10 cellular contexts compared by ENCODE assay signal in genomic region chr2:102033750-102034682, GRCh38. TPM values are rescaled to one million over a fixed set of nuclear protein-coding genes. Genes with fewer than 3 reads are reported as not detected.
DNase-seq lines count a peak whose midpoint lies in the region; ATAC-seq and TF ChIP-seq lines count a peak whose summit lies in the region.
"Had no signal": no experiment of that assay in that cellular context is flagged by ENCODE, and none has a peak within 500 bp of the region (broad histone marks: within the 10 kb centered on the region; RNA-seq: fewer than 3 reads in every experiment).

No MANE protein-coding gene starts in this region.

- no peaks in the 10 kb centered on the region for H3K36me3 Mint-ChIP-seq in T-helper 1 cell treated with Interleukin-12 subunit alpha and Interleukin-12 subunit beta and Interleukin-4 antibody, amounts not matched to agents 30 μg/mL and 1 μg/mL, for 36 hours (ENCODE audit: low read depth)
- peaks cover 8% of the 10 kb centered on the region for H3K36me3 Mint-ChIP-seq in activated T-helper 17 cell treated with anti-CD3 and anti-CD28 coated beads, Interleukin-2, amount 50 U/mL, for 72 hours (ENCODE audit: low read depth)
- H3K36me3 Mint-ChIP-seq: IgD-negative memory B cell had no signal

- no peak for ATAC-seq in activated T-helper 17 cell treated with anti-CD3 and anti-CD28 coated beads, Interleukin-2, amount 50 U/mL, for 72 hours (replicated peaks)
- ATAC-seq in GM21381 (IDR thresholded peaks at IDR 0.05; ENCODE audit: unreplicated experiment) (no peak), GM21528 (IDR thresholded peaks at IDR 0.05; ENCODE audit: low FRiP score, unreplicated experiment) (no peak)

- H3K4me3 ChIP-seq in liver (ENCODE audit: low read depth in 1 of 3, low read length in 3 of 3) (no peak overlapping the region), suprapubic skin (no peak overlapping the region)

- peak in 1 of 2 donors; percentile 1 for TF ChIP-seq RAD21 in liver (IDR thresholded peaks at IDR 0.05)

- H3K4me3 Mint-ChIP-seq in T-helper 1 cell treated with Interleukin-12 subunit alpha and Interleukin-12 subunit beta and Interleukin-4 antibody, amounts not matched to agents 30 μg/mL and 1 μg/mL, for 36 hours, result peak overlapping the region; percentile 67
- peak overlapping the region; percentile 75 for H3K4me3 Mint-ChIP-seq in activated T-helper 17 cell treated with anti-CD3 and anti-CD28 coated beads, Interleukin-2, amount 50 U/mL, for 72 hours

- H3K4me1 Mint-ChIP-seq in T-helper 1 cell treated with Interleukin-12 subunit alpha and Interleukin-12 subunit beta and Interleukin-4 antibody, amounts not matched to agents 30 μg/mL and 1 μg/mL, for 36 hours (ENCODE audit: low read depth), result peaks cover 31% of the 10 kb centered on the region
- H3K4me1 Mint-ChIP-seq in activated T-helper 17 cell treated with anti-CD3 and anti-CD28 coated beads, Interleukin-2, amount 50 U/mL, for 72 hours, result peaks cover 29% of the 10 kb centered on the region

- no peak for TF ChIP-seq POLR2A in suprapubic skin (IDR thresholded peaks at IDR 0.05)

- TF ChIP-seq CTCF in liver (IDR thresholded peaks at IDR 0.05; ENCODE audit: low read depth, low read length, missing input control) (no peak), suprapubic skin (IDR thresholded peaks at IDR 0.05) (no peak)

- H3K27me3 Mint-ChIP-seq in T-helper 1 cell treated with Interleukin-12 subunit alpha and Interleukin-12 subunit beta and Interleukin-4 antibody, amounts not matched to agents 30 μg/mL and 1 μg/mL, for 36 hours (ENCODE audit: low read depth), result peaks cover 4% of the 10 kb centered on the region
- no peaks in the 10 kb centered on the region for H3K27me3 Mint-ChIP-seq in activated T-helper 17 cell treated with anti-CD3 and anti-CD28 coated beads, Interleukin-2, amount 50 U/mL, for 72 hours

- 46% methylated on average over 9 of the region's 9 CpGs for WGBS in liver
- WGBS in suprapubic skin, result 79% methylated on average over 9 of the region's 9 CpGs

- H3K4me1 ChIP-seq in liver (ENCODE audit: control insufficient read depth in 4 of 4, insufficient read depth in 4 of 4, low read length in 3 of 4) (peaks cover 8 to 44% (median 39%) of the 10 kb centered on the region in 4 donors), suprapubic skin (peaks cover 49% of the 10 kb centered on the region)

- H3K27ac Mint-ChIP-seq in T-helper 1 cell treated with Interleukin-12 subunit alpha and Interleukin-12 subunit beta and Interleukin-4 antibody, amounts not matched to agents 30 μg/mL and 1 μg/mL, for 36 hours, result peak overlapping the region; percentile 81
- peak overlapping the region; percentile 85 for H3K27ac Mint-ChIP-seq in activated T-helper 17 cell treated with anti-CD3 and anti-CD28 coated beads, Interleukin-2, amount 50 U/mL, for 72 hours

- H3K9me3 ChIP-seq in liver (ENCODE audit: control insufficient read depth in 4 of 4, low read length in 3 of 4) (no peaks in the 10 kb centered on the region), suprapubic skin (no peaks in the 10 kb centered on the region)

- no peak for DNase-seq in T-helper 1 cell
- no peak for DNase-seq in suprapubic skin (ENCODE audit: low spot score in 2 of 2)
- no peak for DNase-seq in H4 (ENCODE audit: low spot score)

- H3K27me3 ChIP-seq in liver (ENCODE audit: control insufficient read depth in 4 of 4, insufficient read depth in 4 of 4, low read length in 3 of 4) (no peaks in the 10 kb centered on the region), suprapubic skin (no peaks in the 10 kb centered on the region)

- no peak for TF ChIP-seq EP300 in suprapubic skin (IDR thresholded peaks at IDR 0.05)

- H3K9me3 Mint-ChIP-seq in T-helper 1 cell treated with Interleukin-12 subunit alpha and Interleukin-12 subunit beta and Interleukin-4 antibody, amounts not matched to agents 30 μg/mL and 1 μg/mL, for 36 hours, result peaks cover 9% of the 10 kb centered on the region
- H3K9me3 Mint-ChIP-seq in activated T-helper 17 cell treated with anti-CD3 and anti-CD28 coated beads, Interleukin-2, amount 50 U/mL, for 72 hours, result no peaks in the 10 kb centered on the region

- peak overlapping the region in 1 of 2 donors; percentile 61 for H3K9ac ChIP-seq in liver (ENCODE audit: low read depth in 1 of 2, low read length in 2 of 2)

- H3K36me3 ChIP-seq in liver (ENCODE audit: control insufficient read depth in 4 of 4, insufficient read depth in 3 of 4, low read depth in 1 of 4, low read length in 3 of 4) (no peaks in the 10 kb centered on the region), suprapubic skin (no peaks in the 10 kb centered on the region)

- H3K27ac ChIP-seq in liver (ENCODE audit: low read depth in 1 of 2, low read length in 2 of 2) (peak overlapping the region; percentile 83 to 89), suprapubic skin (peak overlapping the region; percentile 66)
- H3K27ac ChIP-seq: epithelial cell of prostate had no signal

TF ChIP-seq in liver, 16 proteins besides CTCF, POLR2A, EP300 and RAD21:
- TF ChIP-seq, protein P1, sequence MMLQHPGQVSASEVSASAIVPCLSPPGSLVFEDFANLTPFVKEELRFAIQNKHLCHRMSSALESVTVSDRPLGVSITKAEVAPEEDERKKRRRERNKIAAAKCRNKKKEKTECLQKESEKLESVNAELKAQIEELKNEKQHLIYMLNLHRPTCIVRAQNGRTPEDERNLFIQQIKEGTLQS (IDR thresholded peaks at IDR 0.05), result no peak
- TF ChIP-seq, protein P2, sequence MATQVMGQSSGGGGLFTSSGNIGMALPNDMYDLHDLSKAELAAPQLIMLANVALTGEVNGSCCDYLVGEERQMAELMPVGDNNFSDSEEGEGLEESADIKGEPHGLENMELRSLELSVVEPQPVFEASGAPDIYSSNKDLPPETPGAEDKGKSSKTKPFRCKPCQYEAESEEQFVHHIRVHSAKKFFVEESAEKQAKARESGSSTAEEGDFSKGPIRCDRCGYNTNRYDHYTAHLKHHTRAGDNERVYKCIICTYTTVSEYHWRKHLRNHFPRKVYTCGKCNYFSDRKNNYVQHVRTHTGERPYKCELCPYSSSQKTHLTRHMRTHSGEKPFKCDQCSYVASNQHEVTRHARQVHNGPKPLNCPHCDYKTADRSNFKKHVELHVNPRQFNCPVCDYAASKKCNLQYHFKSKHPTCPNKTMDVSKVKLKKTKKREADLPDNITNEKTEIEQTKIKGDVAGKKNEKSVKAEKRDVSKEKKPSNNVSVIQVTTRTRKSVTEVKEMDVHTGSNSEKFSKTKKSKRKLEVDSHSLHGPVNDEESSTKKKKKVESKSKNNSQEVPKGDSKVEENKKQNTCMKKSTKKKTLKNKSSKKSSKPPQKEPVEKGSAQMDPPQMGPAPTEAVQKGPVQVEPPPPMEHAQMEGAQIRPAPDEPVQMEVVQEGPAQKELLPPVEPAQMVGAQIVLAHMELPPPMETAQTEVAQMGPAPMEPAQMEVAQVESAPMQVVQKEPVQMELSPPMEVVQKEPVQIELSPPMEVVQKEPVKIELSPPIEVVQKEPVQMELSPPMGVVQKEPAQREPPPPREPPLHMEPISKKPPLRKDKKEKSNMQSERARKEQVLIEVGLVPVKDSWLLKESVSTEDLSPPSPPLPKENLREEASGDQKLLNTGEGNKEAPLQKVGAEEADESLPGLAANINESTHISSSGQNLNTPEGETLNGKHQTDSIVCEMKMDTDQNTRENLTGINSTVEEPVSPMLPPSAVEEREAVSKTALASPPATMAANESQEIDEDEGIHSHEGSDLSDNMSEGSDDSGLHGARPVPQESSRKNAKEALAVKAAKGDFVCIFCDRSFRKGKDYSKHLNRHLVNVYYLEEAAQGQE (IDR thresholded peaks at IDR 0.05), result no peak
- TF ChIP-seq FOXA2 (IDR thresholded peaks at IDR 0.05) (no peak), RXRA (IDR thresholded peaks at IDR 0.05) (peak; percentile 41 to 65), NR2F2 (IDR thresholded peaks at IDR 0.05) (no peak), MAX (IDR thresholded peaks at IDR 0.05) (no peak), EGR1 (IDR thresholded peaks at IDR 0.05; ENCODE audit: low read depth in 2 of 2) (no peak), HNF4A (conservative IDR thresholded peaks at IDR 0.05) (peak; percentile 47 to 52), GABPA (IDR thresholded peaks at IDR 0.05 in 1 of 2, conservative IDR thresholded peaks at IDR 0.05 in 1 of 2) (no peak), JUND (IDR thresholded peaks at IDR 0.05) (peak in 1 of 2 donors; percentile 13), TAF1 (conservative IDR thresholded peaks at IDR 0.05) (no peak), SP1 (IDR thresholded peaks at IDR 0.05) (peak; percentile 61), FOXA1 (IDR thresholded peaks at IDR 0.05) (no peak), ZBTB33 (IDR thresholded peaks at IDR 0.05) (no peak), YY1 (IDR thresholded peaks at IDR 0.05) (peak; percentile 22), HNF4G (IDR thresholded peaks at IDR 0.05) (no peak)

RNA-seq across cellular contexts. Expression of gene IL1R2, which starts 42.3 kb away (rescaled TPM):
- 10 to 100 TPM; 55.8 to 97.6 TPM for total RNA-seq in activated T-helper 17 cell treated with anti-CD3 and anti-CD28 coated beads, Interleukin-2, amount 50 U/mL, for 72 hours
- total RNA-seq in liver (10 to 100 TPM in 1 of 2 donors, 1 to 10 TPM in 1; 3.7 to 28.2 TPM), suprapubic skin (100 to 1,000 TPM in 2 of 4 donors, 10 to 100 TPM in 2; 55.3 to 103 (median 80.7) TPM)
- polyA plus RNA-seq in liver, result 10 to 100 TPM in 1 of 2 donors, 1 to 10 TPM in 1; 4.4 to 10.1 TPM
- 0.70 and 3.3 TPM in 2 replicates for total RNA-seq in H4 (2014; rRNA removed; shearing (Covaris generic))
- polyA plus RNA-seq: IgD-negative memory B cell had no signal
